Comparison of ENCODE assay signal across 17 cellular contexts in the genomic region with DNA sequence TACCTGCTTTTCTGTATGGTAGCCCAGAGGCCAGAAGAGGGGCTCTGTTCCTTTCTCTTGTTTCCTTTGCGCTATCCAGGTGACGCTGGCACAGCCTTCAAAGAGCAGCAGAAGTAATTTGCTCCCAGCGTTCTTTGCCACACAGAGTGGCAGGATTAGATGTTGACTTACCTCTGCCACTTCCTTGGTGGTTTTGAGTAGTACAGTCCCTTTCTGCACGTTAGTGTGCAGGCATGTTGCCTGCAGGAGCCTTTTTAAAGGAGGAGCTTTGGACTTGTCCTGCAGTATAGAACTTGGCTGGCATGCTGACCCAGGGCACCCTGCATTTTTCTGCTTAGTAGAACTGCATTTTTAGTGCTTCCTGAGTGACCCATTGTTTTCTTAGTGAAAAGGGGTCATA. TPM values are rescaled to one million over a fixed set of nuclear protein-coding genes. Genes with fewer than 3 reads are reported as not detected.
A peak's percentile ranks its signal among the peaks of the same experiment; 100 is the strongest.
DNase-seq lines count a peak whose midpoint lies in the region; ATAC-seq and TF ChIP-seq lines count a peak whose summit lies in the region.
"Had no signal": no experiment of that assay in that cellular context is flagged by ENCODE, and none has a peak within 500 bp of the region (broad histone marks: within the 10 kb centered on the region; RNA-seq: fewer than 3 reads in every experiment).

A gene (minus strand): TSS at position 229 of the 400 bp plus-strand sequence. CDS start 15,618 bp downstream, outside the sequence.

- no peak for ATAC-seq in CD4-positive, alpha-beta T cell (ENCODE audit: poor library complexity)
- no peak for ATAC-seq in natural killer cell
- ATAC-seq: stimulated activated effector memory CD8-positive, alpha-beta T cell treated with anti-CD3 and anti-CD28 coated beads, Interleukin-12 subunit alpha, Interleukin-12 subunit beta, amount 100 ng/mL, for 72 hours had no signal

- H3K79me2 ChIP-seq in Loucy (ENCODE audit: insufficient read depth, low read length) (peaks cover 65% of the 10 kb centered on the region), mammary epithelial cell (ENCODE audit: insufficient read depth, low read length) (peaks cover 80% of the 10 kb centered on the region)

- no peaks in the 10 kb centered on the region for H3K27me3 ChIP-seq in CD4-positive, alpha-beta T cell (ENCODE audit: control insufficient read depth, insufficient read depth, low read length)
- H3K27me3 ChIP-seq in Loucy (ENCODE audit: insufficient read depth, low read length, poor library complexity, severe bottlenecking), result no peaks in the 10 kb centered on the region
- no peaks in the 10 kb centered on the region for H3K27me3 ChIP-seq in mammary epithelial cell (ENCODE audit: insufficient read depth, low read length)
- H3K27me3 ChIP-seq in uterus, result no peaks in the 10 kb centered on the region
- H3K27me3 ChIP-seq: colonic mucosa, SJCRH30 had no signal

- H3K4me3 ChIP-seq in Loucy (ENCODE audit: low read length, poor library complexity, severe bottlenecking) (peak within 1 kb of the TSS; percentile 96), mammary epithelial cell (replicated peaks in 1 of 3; ENCODE audit: insufficient read depth in 1 of 3, low read depth in 2 of 3, low read length in 3 of 3) (peak within 1 kb of the TSS; percentile 6 to 84 (median 76)), uterus (no peak within 1 kb of the TSS)
- H3K4me3 ChIP-seq: colonic mucosa, SJCRH30 had no signal

- WGBS in mammary epithelial cell (ENCODE audit: low coverage, missing lambda C conversion rate), result 9% methylated on average over 4 of the region's 4 CpGs

- no peaks in the 10 kb centered on the region for H3K9me3 Mint-ChIP-seq in CD4-positive, alpha-beta T cell
- no peaks in the 10 kb centered on the region for H3K9me3 Mint-ChIP-seq in natural killer cell
- H3K9me3 Mint-ChIP-seq: stimulated activated effector memory CD8-positive, alpha-beta T cell treated with anti-CD3 and anti-CD28 coated beads, Interleukin-12 subunit alpha, Interleukin-12 subunit beta, amount 100 ng/mL, for 72 hours had no signal

- no peak for DNase-seq in CD4-positive, alpha-beta T cell
- DNase-seq in mammary epithelial cell (peak; percentile 15), natural killer cell (no peak), uterus (no peak), mucosa of gallbladder (ENCODE audit: low spot score) (no peak), HK-2 (ENCODE audit: unreplicated experiment) (no peak)
- DNase-seq in stimulated activated CD8-positive, alpha-beta memory T cell treated with anti-CD3 and anti-CD28 coated beads, Interleukin-4, amount 100 ng/mL, for 48 hours, result no peak
- DNase-seq: activated CD4-positive, alpha-beta T cell treated with anti-CD3 and anti-CD28 coated beads for 4 hours; colonic mucosa; KBM-7; NCI-H1930; SJCRH30; stimulated activated CD4-positive, alpha-beta T cell treated with anti-CD3 and anti-CD28 coated beads, Interleukin-1b, Interleukin-23, amount 100 ng/mL, for 48 hours had no signal

- in situ Hi-C loops in mammary epithelial cell (cut with MboI; ENCODE audit: low sequenced_read_pairs in 2 of 2), result no loop called here

- H2AFZ ChIP-seq in Loucy (ENCODE audit: low read length) (no peak within 1 kb of the TSS), mammary epithelial cell (ENCODE audit: low read depth, low read length) (no peak within 1 kb of the TSS)
- H2AFZ ChIP-seq: parathyroid adenoma had no signal

- dilution Hi-C loops in mammary epithelial cell (cut with HindIII; ENCODE audit: low sequenced_read_pairs), result no loop called here

- H3K27me3 Mint-ChIP-seq in CD4-positive, alpha-beta T cell, result no peaks in the 10 kb centered on the region
- no peaks in the 10 kb centered on the region for H3K27me3 Mint-ChIP-seq in natural killer cell (ENCODE audit: low read depth in 2 of 2)

- H3K4me1 Mint-ChIP-seq in CD4-positive, alpha-beta T cell (ENCODE audit: low read depth), result peaks cover 71% of the 10 kb centered on the region
- H3K4me1 Mint-ChIP-seq in natural killer cell, result peaks cover 41 to 47% of the 10 kb centered on the region in 2 donors

- intact Hi-C loops in CD4-positive, alpha-beta T cell (cut with DNase I, micrococcal nuclease), result loop anchor here (2.0 to 10.0 kb wide), 8 partner anchors 60 to 1607 kb away; a partner anchor contains a TSS
- intact Hi-C loops in mammary epithelial cell (cut with micrococcal nuclease) (loop anchor here (10.0 kb wide), 1 partner anchor 377 kb away; no protein-coding TSS in a partner anchor), natural killer cell (cut with micrococcal nuclease) (no loop called here), uterus (cut with DNase I; ENCODE audit: low total_unique reads) (no loop called here)

- no peaks in the 10 kb centered on the region for H3K9me3 ChIP-seq in CD4-positive, alpha-beta T cell (ENCODE audit: control insufficient read depth, low read length)
- H3K9me3 ChIP-seq in Loucy (ENCODE audit: insufficient read depth, low read depth, low read length) (no peaks in the 10 kb centered on the region), mammary epithelial cell (replicated peaks; ENCODE audit: insufficient read depth, low read length) (no peaks in the 10 kb centered on the region), uterus (no peaks in the 10 kb centered on the region)
- H3K9me3 ChIP-seq: colonic mucosa, SJCRH30 had no signal

- TF ChIP-seq CTCF in CD4-positive, alpha-beta T cell (IDR thresholded peaks at IDR 0.05), result no peak
- TF ChIP-seq CTCF in Loucy (conservative IDR thresholded peaks at IDR 0.05; ENCODE audit: low read length) (no peak), mammary epithelial cell (conservative IDR thresholded peaks at IDR 0.05 in 1 of 2, IDR thresholded peaks at IDR 0.05 in 1 of 2; ENCODE audit: extremely low read depth in 1 of 2, insufficient read depth in 1 of 2, low read depth in 1 of 2, low read length in 2 of 2) (no peak), natural killer cell (IDR thresholded peaks at IDR 0.05) (no peak), uterus (IDR thresholded peaks at IDR 0.05) (no peak)

- H3K36me3 ChIP-seq in Loucy (ENCODE audit: insufficient read depth, low read length), result no peaks in the 10 kb centered on the region
- H3K36me3 ChIP-seq in mammary epithelial cell (ENCODE audit: insufficient read depth, low read length), result no peaks in the 10 kb centered on the region
- no peaks in the 10 kb centered on the region for H3K36me3 ChIP-seq in uterus
- H3K36me3 ChIP-seq: colonic mucosa, SJCRH30 had no signal

- peak within 1 kb of the TSS; percentile 91 for H3K9ac ChIP-seq in Loucy (ENCODE audit: low read depth, low read length, poor library complexity, severe bottlenecking)
- H3K9ac ChIP-seq in mammary epithelial cell (ENCODE audit: insufficient read depth, low read length), result peak within 1 kb of the TSS; percentile 88
- H3K9ac ChIP-seq: parathyroid adenoma had no signal

- no peak within 1 kb of the TSS for H3K27ac ChIP-seq in CD4-positive, alpha-beta T cell (ENCODE audit: low read depth, low read length)
- H3K27ac ChIP-seq in mammary epithelial cell (ENCODE audit: insufficient read depth, low read depth, low read length) (peak within 1 kb of the TSS; percentile 11), uterus (no peak within 1 kb of the TSS)
- H3K27ac ChIP-seq: colonic mucosa, parathyroid adenoma, SJCRH30 had no signal

- H3K36me3 Mint-ChIP-seq in CD4-positive, alpha-beta T cell (ENCODE audit: low read depth), result peaks cover 34% of the 10 kb centered on the region
- H3K36me3 Mint-ChIP-seq in natural killer cell, result no peaks in the 10 kb centered on the region

- H4K20me1 ChIP-seq in Loucy (ENCODE audit: insufficient read depth, low read length, poor library complexity, severe bottlenecking) (peaks cover 51% of the 10 kb centered on the region), mammary epithelial cell (ENCODE audit: insufficient read depth, low read length) (no peaks in the 10 kb centered on the region)

- CTCF ChIA-PET in CD4-positive, alpha-beta T cell (lab: Charles Lee), result interaction anchor here (0.9 kb wide), 1 partner anchor 1106 kb away, joined by 3 read pairs; no protein-coding TSS in a partner anchor
- CTCF ChIA-PET in mammary epithelial cell (lab: Charles Lee; ENCODE audit: low non-redundant PET), result no interaction called here

- peak within 1 kb of the TSS; percentile 89 for H3K27ac Mint-ChIP-seq in CD4-positive, alpha-beta T cell
- peak within 1 kb of the TSS; percentile 9 to 12 for H3K27ac Mint-ChIP-seq in natural killer cell
- H3K27ac Mint-ChIP-seq: stimulated activated effector memory CD8-positive, alpha-beta T cell treated with anti-CD3 and anti-CD28 coated beads, Interleukin-12 subunit alpha, Interleukin-12 subunit beta, amount 100 ng/mL, for 72 hours had no signal

- peak within 1 kb of the TSS; percentile 90 for H3K4me3 Mint-ChIP-seq in CD4-positive, alpha-beta T cell
- peak within 1 kb of the TSS; percentile 89 for H3K4me3 Mint-ChIP-seq in natural killer cell
- H3K4me3 Mint-ChIP-seq: CD14-positive monocyte had no signal

- peaks cover 36% of the 10 kb centered on the region for H3K4me1 ChIP-seq in Loucy (ENCODE audit: insufficient read depth, low read length, poor library complexity, severe bottlenecking)
- peaks cover 25% of the 10 kb centered on the region for H3K4me1 ChIP-seq in mammary epithelial cell (ENCODE audit: insufficient read depth, low read length)
- peaks cover 14 to 18% of the 10 kb centered on the region in 2 donors for H3K4me1 ChIP-seq in uterus

- H3K4me2 ChIP-seq in Loucy (ENCODE audit: low read depth, low read length, poor library complexity, severe bottlenecking) (peak within 1 kb of the TSS; percentile 99), mammary epithelial cell (ENCODE audit: insufficient read depth, low read depth, low read length) (peak within 1 kb of the TSS; percentile 90)

- no peak for TF ChIP-seq POLR2A in uterus (IDR thresholded peaks at IDR 0.05)

- POLR2A ChIA-PET in CD4-positive, alpha-beta T cell (lab: Charles Lee), result no interaction called here

- BruUV-seq in mammary epithelial cell (replicated peaks; lab: Mats Ljungman, UMichigan), result no TSS peak

- H3K9me2 ChIP-seq in Loucy (replicated peaks; ENCODE audit: low read depth, low read length), result no peaks in the 10 kb centered on the region

- no peaks in the 10 kb centered on the region for H3F3A ChIP-seq in Loucy (ENCODE audit: low read depth)

RNA-seq across cellular contexts. Expression of the gene that starts here (rescaled TPM):
- under 1 TPM in 1 of 2 experiments, not detected in 1; 0.08 TPM for total RNA-seq in CD4-positive, alpha-beta T cell
- total RNA-seq in mammary epithelial cell (under 1 TPM; 0.47 to 0.50 TPM), natural killer cell (under 1 TPM in 2 of 3 donors, not detected in 1; 0.20 to 0.30 TPM), uterus (under 1 TPM in 1 of 4 donors, not detected in 3; 0.48 TPM), mucosa of gallbladder (0.81 TPM)
- polyA plus RNA-seq in mammary epithelial cell, result 0.42 TPM
- 4.2 TPM for polyA minus RNA-seq in mammary epithelial cell
- total RNA-seq: colonic mucosa had no signal
- polyA plus RNA-seq: CD14-positive monocyte had no signal

Comparison
In these comparisons a context has a peak if more than half of its experiments do, and no peak if none do; other contexts are left out.
1. H3K4me3 ChIP-seq: peak in Loucy (single experiment) and mammary epithelial cell (3 of 3); none in uterus (0 of 2).
2. intact Hi-C loops: an anchor here in CD4-positive, alpha-beta T cell (2.0 to 10.0 kb wide) and mammary epithelial cell (10.0 kb wide); none called in natural killer cell and uterus.